Comparison of ENCODE assay signal across 21 cellular contexts in the genomic region with DNA sequence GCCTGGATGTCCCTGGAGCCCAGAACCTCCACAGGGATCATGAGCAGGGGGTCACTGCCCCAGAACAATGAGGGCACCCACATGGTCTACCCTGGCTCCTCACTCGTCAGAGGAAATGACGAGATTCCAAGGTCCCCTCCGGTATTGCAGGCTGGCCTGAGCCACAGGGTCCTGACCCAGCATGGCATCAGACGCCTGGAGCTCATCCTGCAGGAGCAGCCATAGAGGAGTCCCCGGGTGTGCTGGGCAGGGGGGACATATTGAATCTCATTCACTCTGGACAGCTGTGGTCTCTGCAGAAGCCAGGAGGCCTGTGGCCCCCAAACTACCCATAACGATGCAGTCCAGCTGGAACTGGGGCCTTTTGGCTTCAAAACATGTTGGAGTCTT. TPM values are rescaled to one million over a fixed set of nuclear protein-coding genes. Genes with fewer than 3 reads are reported as not detected.
"Had no signal": no experiment of that assay in that cellular context is flagged by ENCODE, and none has a peak within 500 bp of the region (broad histone marks: within the 10 kb centered on the region; RNA-seq: fewer than 3 reads in every experiment).

No MANE protein-coding gene starts in this region.

- H3K36me3 Mint-ChIP-seq: memory B cell; naive thymus-derived CD8-positive, alpha-beta T cell had no signal

- ATAC-seq: activated naive CD8-positive, alpha-beta T cell treated with anti-CD3 and anti-CD28 coated beads, Interleukin-2, amount 50 U/mL, for 24 hours; activated T-helper 17 cell treated with anti-CD3 and anti-CD28 coated beads, Interleukin-2, amount 50 U/mL, for 72 hours; gastroesophageal sphincter; heart right ventricle; left lung; naive thymus-derived CD8-positive, alpha-beta T cell; right cardiac atrium; stimulated activated naive CD8-positive, alpha-beta T cell treated with anti-CD3 and anti-CD28 coated beads, Interleukin-15, Interleukin-2, amounts not matched to agents 100 U/mL and 50 U/mL, for 24 hours had no signal

- H3K9me3 ChIP-seq: gastroesophageal sphincter, heart right ventricle, left lung, upper lobe of left lung had no signal

- H3K4me3 ChIP-seq: gastroesophageal sphincter, heart right ventricle, left lung, upper lobe of left lung had no signal

- DNase-seq: activated B cell treated with CpG ODN at 0.5 μM for 24 hours; activated CD4-positive, alpha-beta T cell treated with anti-CD3 and anti-CD28 coated beads, Interleukin-2, amount 10 ng/mL, durations not matched to agents 7 days and 5 days; activated naive CD4-positive, alpha-beta T cell treated with Interleukin-2 at 50 U/mL for 16 hours; activated naive CD8-positive, alpha-beta T cell treated with anti-CD3 and anti-CD28 coated beads, Interleukin-2, amount 50 U/mL, for 24 hours; aorta; dermis blood vessel endothelial cell; heart right ventricle; left lung; nucleus accumbens; right cardiac atrium; stimulated activated CD4-positive, alpha-beta T cell treated with anti-CD3 and anti-CD28 coated beads, Interleukin-4, amount 100 ng/mL, for 4 hours; stimulated activated naive CD8-positive, alpha-beta T cell treated with anti-CD3 and anti-CD28 coated beads, Interleukin-15, Interleukin-2, amounts not matched to agents 100 U/mL and 50 U/mL, for 24 hours; upper lobe of left lung had no signal

- H3K27ac ChIP-seq: gastroesophageal sphincter, heart right ventricle, left lung, upper lobe of left lung had no signal

- H3K4me3 Mint-ChIP-seq: activated B cell treated with CpG ODN at 0.5 μM for 24 hours; activated CD4-positive, alpha-beta T cell treated with anti-CD3 and anti-CD28 coated beads, Interleukin-2, amount 10 ng/mL, durations not matched to agents 7 days and 5 days; activated naive CD8-positive, alpha-beta T cell treated with anti-CD3 and anti-CD28 coated beads, Interleukin-2, amount 50 U/mL, for 24 hours; activated T-helper 17 cell treated with anti-CD3 and anti-CD28 coated beads, Interleukin-2, amount 50 U/mL, for 72 hours; memory B cell; naive thymus-derived CD8-positive, alpha-beta T cell; T-helper 2 cell treated with Interferon-gamma antibody and Interleukin-4, amounts not matched to agents 5 μg/mL and 100 μg/mL, for 36 hours had no signal

- H3K9me3 Mint-ChIP-seq: activated B cell treated with CpG ODN at 0.5 μM for 24 hours; activated CD4-positive, alpha-beta T cell treated with anti-CD3 and anti-CD28 coated beads, Interleukin-2, amount 10 ng/mL, durations not matched to agents 7 days and 5 days; activated naive CD8-positive, alpha-beta T cell treated with anti-CD3 and anti-CD28 coated beads, Interleukin-2, amount 50 U/mL, for 24 hours; activated T-helper 17 cell treated with anti-CD3 and anti-CD28 coated beads, Interleukin-2, amount 50 U/mL, for 72 hours; memory B cell; naive thymus-derived CD8-positive, alpha-beta T cell; T-helper 2 cell treated with Interferon-gamma antibody and Interleukin-4, amounts not matched to agents 5 μg/mL and 100 μg/mL, for 36 hours had no signal

- H3K27me3 ChIP-seq: gastroesophageal sphincter, upper lobe of left lung had no signal

- H3K4me1 Mint-ChIP-seq: activated B cell treated with CpG ODN at 0.5 μM for 24 hours; activated CD4-positive, alpha-beta T cell treated with anti-CD3 and anti-CD28 coated beads, Interleukin-2, amount 10 ng/mL, durations not matched to agents 7 days and 5 days; activated T-helper 17 cell treated with anti-CD3 and anti-CD28 coated beads, Interleukin-2, amount 50 U/mL, for 72 hours had no signal

- H3K27ac Mint-ChIP-seq: activated CD4-positive, alpha-beta T cell treated with anti-CD3 and anti-CD28 coated beads, Interleukin-2, amount 10 ng/mL, durations not matched to agents 7 days and 5 days; activated naive CD8-positive, alpha-beta T cell treated with anti-CD3 and anti-CD28 coated beads, Interleukin-2, amount 50 U/mL, for 24 hours; activated T-helper 17 cell treated with anti-CD3 and anti-CD28 coated beads, Interleukin-2, amount 50 U/mL, for 72 hours; memory B cell; progenitor cell of endocrine pancreas; T-helper 2 cell treated with Interferon-gamma antibody and Interleukin-4, amounts not matched to agents 5 μg/mL and 100 μg/mL, for 36 hours had no signal

- H3K4me1 ChIP-seq: gastroesophageal sphincter, heart right ventricle, left lung had no signal

- H3K36me3 ChIP-seq: gastroesophageal sphincter, heart right ventricle, left lung, upper lobe of left lung had no signal

RNA-seq across cellular contexts. Expression of gene ANXA8, which starts 27.8 kb away (rescaled TPM):
- total RNA-seq: activated B cell treated with CpG ODN at 0.5 μM for 24 hours; activated T-helper 17 cell treated with anti-CD3 and anti-CD28 coated beads, Interleukin-2, amount 50 U/mL, for 72 hours; dermis blood vessel endothelial cell; naive thymus-derived CD8-positive, alpha-beta T cell; progenitor cell of endocrine pancreas had no signal
- polyA plus RNA-seq: naive thymus-derived CD8-positive, alpha-beta T cell had no signal

RNA-seq across cellular contexts. Expression of gene FAM25G, which starts 35.4 kb away (rescaled TPM):
- total RNA-seq: activated CD4-positive, alpha-beta T cell treated with anti-CD3 and anti-CD28 coated beads, Interleukin-2, amount 10 ng/mL, durations not matched to agents 7 days and 5 days; activated T-helper 17 cell treated with anti-CD3 and anti-CD28 coated beads, Interleukin-2, amount 50 U/mL, for 72 hours; aorta; dermis blood vessel endothelial cell; epithelial cell of proximal tubule; gastroesophageal sphincter; heart right ventricle; left lung; mucosa of gallbladder; naive thymus-derived CD8-positive, alpha-beta T cell; progenitor cell of endocrine pancreas; right cardiac atrium; upper lobe of left lung had no signal
- polyA plus RNA-seq: aorta; heart right ventricle; naive thymus-derived CD8-positive, alpha-beta T cell; right cardiac atrium had no signal
